ENCODE assay signal across 8 cellular contexts in genomic region chr2:166516712-166517303, GRCh38.
DNase-seq lines count a peak whose midpoint lies in the region; ATAC-seq and TF ChIP-seq lines count a peak whose summit lies in the region.

No MANE protein-coding gene starts in this region.

- no peaks in the 10 kb centered on the region for H3K9me3 Mint-ChIP-seq in nephron

- peak; percentile 9 for DNase-seq in activated CD4-positive, alpha-beta T cell treated with anti-CD3 and anti-CD28 coated beads for 48 hours
- no peak for DNase-seq in activated CD4-positive, alpha-beta T cell treated with anti-CD3 and anti-CD28 coated beads, Interleukin-2, amount 50 U/mL, for 48 hours
- DNase-seq in NCI-H345 (lab: John Stamatoyannopoulos, UW) (peak; percentile 41), choroid plexus epithelial cell (ENCODE audit: low read depth) (peak; percentile 61)
- DNase-seq in activated naive CD4-positive, alpha-beta T cell treated with Interleukin-2 at 50 U/mL for 16 hours = no peak

- H3K4me3 Mint-ChIP-seq in nephron = no peak overlapping the region

- no peak overlapping the region for H3K27ac Mint-ChIP-seq in nephron

- H3K4me3 ChIP-seq in choroid plexus epithelial cell (ENCODE audit: low read depth, low read length) = no peak overlapping the region

- no peak for ATAC-seq in GM18907 (IDR thresholded peaks at IDR 0.05; ENCODE audit: unreplicated experiment)
- no peak for ATAC-seq in GM19452 (IDR thresholded peaks at IDR 0.05; ENCODE audit: unreplicated experiment)

- peak; percentile 76 for TF ChIP-seq CTCF in choroid plexus epithelial cell (conservative IDR thresholded peaks at IDR 0.05; ENCODE audit: low read depth, low read length)
- TF ChIP-seq CTCF in nephron (IDR thresholded peaks at IDR 0.05; ENCODE audit: unreplicated experiment in 3 of 3) = peak; percentile 71 to 76 (median 72)

- no peaks in the 10 kb centered on the region for H3K36me3 Mint-ChIP-seq in nephron (ENCODE audit: low read depth)

- no peaks in the 10 kb centered on the region for H3K27me3 Mint-ChIP-seq in nephron (ENCODE audit: low read depth)

- H3K4me1 Mint-ChIP-seq in nephron = peaks cover 5% of the 10 kb centered on the region

Comparison
In these comparisons a context has a peak if more than half of its experiments do, and no peak if none do; other contexts are left out.
1. DNase-seq: peak in activated CD4-positive, alpha-beta T cell treated with anti-CD3 and anti-CD28 coated beads for 48 hours (single experiment), NCI-H345 (single experiment) and choroid plexus epithelial cell (single experiment); none in activated CD4-positive, alpha-beta T cell treated with anti-CD3 and anti-CD28 coated beads, Interleukin-2, amount 50 U/mL, for 48 hours (0 of 2) and activated naive CD4-positive, alpha-beta T cell treated with Interleukin-2 at 50 U/mL for 16 hours (single experiment).